In genomic region chr17:11326492-11326891, GRCh38 we compare ENCODE assay signal across 34 cellular contexts.
"Had no signal": no experiment of that assay in that cellular context is flagged by ENCODE, and none has a peak within 500 bp of the region (broad histone marks: within the 10 kb centered on the region; RNA-seq: fewer than 3 reads in every experiment).

No MANE protein-coding gene starts in this region.

- H3K27me3 Mint-ChIP-seq: activated B cell treated with CpG ODN at 0.5 μM for 24 hours; activated CD4-positive, alpha-beta memory T cell treated with anti-CD3 and anti-CD28 coated beads for 36 hours; activated CD4-positive, alpha-beta T cell treated with anti-CD3 and anti-CD28 coated beads, Interleukin-2, amount 10 ng/mL, durations not matched to agents 24 days and 14 days; activated CD8-positive, alpha-beta T cell treated with anti-CD3 and anti-CD28 coated beads for 36 hours; activated naive CD8-positive, alpha-beta T cell treated with anti-CD3 and anti-CD28 coated beads for 36 hours; activated T-helper 17 cell treated with anti-CD3 and anti-CD28 coated beads, Interleukin-2, amount 50 U/mL, for 72 hours had no signal

- H3K27ac Mint-ChIP-seq: activated B cell treated with CpG ODN at 0.5 μM for 24 hours; activated CD4-positive, alpha-beta memory T cell treated with anti-CD3 and anti-CD28 coated beads for 36 hours; activated CD4-positive, alpha-beta T cell treated with anti-CD3 and anti-CD28 coated beads, Interleukin-2, amount 10 ng/mL, durations not matched to agents 24 days and 14 days; activated CD8-positive, alpha-beta T cell treated with anti-CD3 and anti-CD28 coated beads for 36 hours; activated naive CD4-positive, alpha-beta T cell treated with anti-CD3 and anti-CD28 coated beads for 36 hours; activated naive CD4-positive, alpha-beta T cell treated with anti-CD3 and anti-CD28 coated beads, Interleukin-2, amount 50 U/mL, for 72 hours; activated naive CD8-positive, alpha-beta T cell treated with anti-CD3 and anti-CD28 coated beads for 36 hours; activated T-cell treated with anti-CD3 and anti-CD28 coated beads, Interleukin-2, amount 50 U/mL, for 72 hours; activated T-helper 1 cell treated with anti-CD3 and anti-CD28 coated beads, Interleukin-12 subunit alpha, Interleukin-12 subunit beta, Interleukin-2, Interleukin-4 antibody, amounts not matched to agents 30 ng/mL and 10 ng/mL and 1 ng/mL, durations not matched to agents 14 hours and 24 hours and 36 hours; activated T-helper 17 cell treated with anti-CD3 and anti-CD28 coated beads, Interleukin-2, amount 50 U/mL, for 72 hours; T-helper 1 cell treated with Interleukin-12 subunit alpha and Interleukin-12 subunit beta and Interleukin-4 antibody, amounts not matched to agents 30 μg/mL and 1 μg/mL, for 36 hours; T-helper 2 cell treated with Interferon-gamma antibody and Interleukin-4, amounts not matched to agents 5 μg/mL and 100 μg/mL, for 36 hours had no signal

- H3K4me1 ChIP-seq: adrenal gland, body of pancreas, breast epithelium had no signal

- H3K9me3 Mint-ChIP-seq: activated B cell treated with CpG ODN at 0.5 μM for 24 hours; activated CD4-positive, alpha-beta T cell treated with anti-CD3 and anti-CD28 coated beads, Interleukin-2, amount 10 ng/mL, durations not matched to agents 24 days and 14 days; activated CD8-positive, alpha-beta T cell treated with anti-CD3 and anti-CD28 coated beads for 36 hours; activated naive CD4-positive, alpha-beta T cell treated with anti-CD3 and anti-CD28 coated beads for 36 hours; activated naive CD8-positive, alpha-beta T cell treated with anti-CD3 and anti-CD28 coated beads for 36 hours had no signal

- DNase-seq: activated B cell treated with CpG ODN at 0.5 μM for 24 hours; activated CD4-positive, alpha-beta memory T cell treated with anti-CD3 and anti-CD28 coated beads for 36 hours; activated CD4-positive, alpha-beta T cell treated with anti-CD3 and anti-CD28 coated beads for 4 hours; activated CD4-positive, alpha-beta T cell treated with anti-CD3 and anti-CD28 coated beads, Interleukin-2, amount 10 ng/mL, durations not matched to agents 24 days and 14 days; activated CD4-positive, alpha-beta T cell treated with anti-CD3 and anti-CD28 coated beads, Interleukin-2, amount 50 U/mL, for 1 hour; activated CD4-positive, alpha-beta T cell treated with anti-CD3 and anti-CD28 coated beads, Interleukin-2, amount 50 U/mL, for 4 hours; activated CD4-positive, CD25-positive, alpha-beta regulatory T cell treated with anti-CD3 and anti-CD28 coated beads, Interleukin-2, amount 50 U/mL, for 72 hours; activated CD8-positive, alpha-beta memory T cell treated with anti-CD3 and anti-CD28 coated beads, Interleukin-2, amount 50 U/mL, for 4 hours; activated CD8-positive, alpha-beta T cell treated with anti-CD3 and anti-CD28 coated beads for 36 hours; activated effector memory CD4-positive, alpha-beta T cell treated with anti-CD3 and anti-CD28 coated beads, Interleukin-2, amount 50 U/mL, for 16 hours; activated gamma-delta T cell treated with Interleukin-2 at 50 U/mL for 16 hours; activated naive CD4-positive, alpha-beta T cell; activated naive CD4-positive, alpha-beta T cell treated with anti-CD3 and anti-CD28 coated beads for 36 hours; activated naive CD4-positive, alpha-beta T cell treated with anti-CD3 and anti-CD28 coated beads, Interleukin-2, amount 50 U/mL, for 16 hours; activated naive CD8-positive, alpha-beta T cell treated with anti-CD3 and anti-CD28 coated beads for 36 hours; activated T-cell treated with anti-CD3 and anti-CD28 coated beads for 4 hours; activated T-cell treated with anti-CD3 and anti-CD28 coated beads, Interleukin-2, amount 50 U/mL, for 1 hour; activated T-cell treated with anti-CD3 and anti-CD28 coated beads, Interleukin-2, amount 50 U/mL, for 4 hours; activated T-cell treated with anti-CD3 and anti-CD28 coated beads, Interleukin-2, amount 50 U/mL, for 72 hours; adrenal gland; amniotic stem cell; aorta; body of pancreas; brain microvascular endothelial cell; central memory CD4-positive, alpha-beta T cell; T-helper 2 cell; T-helper 9 cell had no signal

- H3K36me3 Mint-ChIP-seq: activated CD4-positive, alpha-beta memory T cell treated with anti-CD3 and anti-CD28 coated beads for 36 hours; activated naive CD8-positive, alpha-beta T cell treated with anti-CD3 and anti-CD28 coated beads for 36 hours had no signal

- H3K4me1 Mint-ChIP-seq: activated B cell treated with CpG ODN at 0.5 μM for 24 hours; activated CD4-positive, alpha-beta T cell treated with anti-CD3 and anti-CD28 coated beads, Interleukin-2, amount 10 ng/mL, durations not matched to agents 24 days and 14 days; activated naive CD8-positive, alpha-beta T cell treated with anti-CD3 and anti-CD28 coated beads for 36 hours; activated T-helper 17 cell treated with anti-CD3 and anti-CD28 coated beads, Interleukin-2, amount 50 U/mL, for 72 hours had no signal

- ATAC-seq: activated CD8-positive, alpha-beta T cell treated with anti-CD3 and anti-CD28 coated beads for 36 hours; activated naive CD4-positive, alpha-beta T cell treated with anti-CD3 and anti-CD28 coated beads, Interleukin-2, amount 50 U/mL, for 72 hours; activated T-cell treated with anti-CD3 and anti-CD28 coated beads, Interleukin-2, amount 50 U/mL, for 4 hours; activated T-cell treated with anti-CD3 and anti-CD28 coated beads, Interleukin-2, amount 50 U/mL, for 72 hours; activated T-helper 17 cell treated with anti-CD3 and anti-CD28 coated beads, Interleukin-2, amount 50 U/mL, for 72 hours; body of pancreas had no signal

- H3K27ac ChIP-seq: adrenal gland, body of pancreas, brain microvascular endothelial cell, breast epithelium, VCaP had no signal

- H3K4me3 ChIP-seq: adrenal gland, body of pancreas, breast epithelium had no signal

- H3K4me3 Mint-ChIP-seq: activated B cell treated with CpG ODN at 0.5 μM for 24 hours; activated CD4-positive, alpha-beta memory T cell treated with anti-CD3 and anti-CD28 coated beads for 36 hours; activated CD4-positive, alpha-beta T cell treated with anti-CD3 and anti-CD28 coated beads, Interleukin-2, amount 10 ng/mL, durations not matched to agents 24 days and 14 days; activated CD8-positive, alpha-beta T cell treated with anti-CD3 and anti-CD28 coated beads for 36 hours; activated naive CD4-positive, alpha-beta T cell treated with anti-CD3 and anti-CD28 coated beads for 36 hours; activated naive CD8-positive, alpha-beta T cell treated with anti-CD3 and anti-CD28 coated beads for 36 hours; activated T-cell treated with anti-CD3 and anti-CD28 coated beads, Interleukin-2, amount 50 U/mL, for 4 hours; activated T-cell treated with anti-CD3 and anti-CD28 coated beads, Interleukin-2, amount 50 U/mL, for 72 hours; activated T-helper 1 cell treated with anti-CD3 and anti-CD28 coated beads, Interleukin-12 subunit alpha, Interleukin-12 subunit beta, Interleukin-2, Interleukin-4 antibody, amounts not matched to agents 30 ng/mL and 10 ng/mL and 1 ng/mL, durations not matched to agents 14 hours and 24 hours and 36 hours; activated T-helper 17 cell treated with anti-CD3 and anti-CD28 coated beads, Interleukin-2, amount 50 U/mL, for 72 hours; T-helper 1 cell treated with Interleukin-12 subunit alpha and Interleukin-12 subunit beta and Interleukin-4 antibody, amounts not matched to agents 30 μg/mL and 1 μg/mL, for 36 hours; T-helper 2 cell treated with Interferon-gamma antibody and Interleukin-4, amounts not matched to agents 5 μg/mL and 100 μg/mL, for 36 hours had no signal

- H3K9me3 ChIP-seq: adrenal gland, body of pancreas, breast epithelium had no signal

- H3K27me3 ChIP-seq: adrenal gland, body of pancreas, brain microvascular endothelial cell, breast epithelium had no signal

- H3K36me3 ChIP-seq: adrenal gland, brain microvascular endothelial cell, breast epithelium had no signal
